In genomic region chr4:160523236-160523635, GRCh38 we compare ENCODE assay signal across 23 cellular contexts.
DNase-seq lines count a peak whose midpoint lies in the region; ATAC-seq, FAIRE-seq and TF ChIP-seq lines count a peak whose summit lies in the region.
"Had no signal": no experiment of that assay in that cellular context is flagged by ENCODE, and none has a peak within 500 bp of the region (broad histone marks: within the 10 kb centered on the region; RNA-seq: fewer than 3 reads in every experiment).

No MANE protein-coding gene starts in this region.

- H3K79me2 ChIP-seq in PC-3 (ENCODE audit: low read length) (no peaks in the 10 kb centered on the region), smooth muscle cell (ENCODE audit: low read depth) (no peaks in the 10 kb centered on the region)

- peak; percentile 20 for DNase-seq in DMS53 treated with DMSO at 0.1 percent for 48 hours (lab: John Stamatoyannopoulos, UW; ENCODE audit: unreplicated experiment)
- DNase-seq in PC-3 = peak; percentile 22
- DNase-seq in smooth muscle cell (lab: John Stamatoyannopoulos, UW; ENCODE audit: unreplicated experiment) = no peak
- DNase-seq in NCI-H446 treated with DMSO at 0.1 percent for 48 hours (lab: John Stamatoyannopoulos, UW) = no peak
- no peak for DNase-seq in NCI-H526 treated with DMSO at 0.1 percent for 48 hours (lab: John Stamatoyannopoulos, UW)
- DNase-seq: Caco-2; CD4-positive, CD25-positive, alpha-beta regulatory T cell; GDM1; NCI-H1105; NCI-H146; NCI-H2029 treated with DMSO at 0.1 percent for 48 hours; NCI-H2171; NCI-H345; NCI-H526; SHP77 treated with DMSO at 0.1 percent for 48 hours; SW 1271 had no signal

- POLR2A ChIA-PET in PC-3 (lab: Charles Lee; ENCODE audit: unreplicated experiment) = no interaction called here

- no TSS peak for BruUV-seq in PC-3 (replicated peaks; lab: Mats Ljungman, UMichigan)

- H3K27me3 ChIP-seq in PC-3 (ENCODE audit: low read length) (no peaks in the 10 kb centered on the region), smooth muscle cell (ENCODE audit: low read depth) (no peaks in the 10 kb centered on the region)

- no peak overlapping the region for H3K4me2 ChIP-seq in PC-3 (ENCODE audit: low read length)
- no peak overlapping the region for H3K4me2 ChIP-seq in smooth muscle cell
- H3K4me2 ChIP-seq: GM23338 had no signal

- H3K9me2 ChIP-seq in PC-3 (replicated peaks; ENCODE audit: low read length) = no peaks in the 10 kb centered on the region

- CTCF ChIA-PET in PC-3 (lab: Charles Lee) = no interaction called here

- no peak for TF ChIP-seq CTCF in PC-3 (conservative IDR thresholded peaks at IDR 0.05; ENCODE audit: low read depth, low read length)
- no peak for TF ChIP-seq CTCF in smooth muscle cell (IDR thresholded peaks at IDR 0.05; ENCODE audit: borderline replicate concordance, insufficient read depth, poor library complexity, severe bottlenecking)

- intact Hi-C loops in PC-3 (cut with micrococcal nuclease) = no loop called here

- no peak overlapping the region for H3K9ac ChIP-seq in PC-3 (ENCODE audit: low read length)
- H3K9ac ChIP-seq in smooth muscle cell (ENCODE audit: low read depth) = no peak overlapping the region

- WGBS in smooth muscle cell (ENCODE audit: low lambda C conversion rate) = 84% methylated on average over 1 of the region's 1 CpG

- H3K4me3 ChIP-seq in PC-3 (ENCODE audit: low read length) (no peak overlapping the region), smooth muscle cell (no peak overlapping the region)
- H3K4me3 ChIP-seq: GM23338, HAP-1, SK-N-MC had no signal

- H3K4me1 ChIP-seq in PC-3 (ENCODE audit: insufficient read depth, low read length) (no peaks in the 10 kb centered on the region), smooth muscle cell (ENCODE audit: low read depth) (no peaks in the 10 kb centered on the region)
- H3K4me1 ChIP-seq: Caco-2, HAP-1 had no signal

- no peak; the same call in 1 of the 2 replicates for ATAC-seq in PC-3
- ATAC-seq in HG03469 (IDR thresholded peaks at IDR 0.05; ENCODE audit: unreplicated experiment) = no peak
- ATAC-seq: GM23338 had no signal

- no peak overlapping the region for H2AFZ ChIP-seq in PC-3 (ENCODE audit: low read length)
- H2AFZ ChIP-seq in smooth muscle cell (ENCODE audit: low read depth) = peak overlapping the region; percentile 12
- H2AFZ ChIP-seq: GM23338 had no signal

- H4K20me1 ChIP-seq in PC-3 (ENCODE audit: low read length) (no peaks in the 10 kb centered on the region), smooth muscle cell (ENCODE audit: low read depth) (no peaks in the 10 kb centered on the region)

- peak; percentile 86 for FAIRE-seq in endometrium (lab: Jason Lieb, UNC)
- FAIRE-seq: GM18507 had no signal

- H3K9me3 ChIP-seq in PC-3 (ENCODE audit: low read length) (no peaks in the 10 kb centered on the region), smooth muscle cell (replicated peaks; ENCODE audit: low read depth) (no peaks in the 10 kb centered on the region)
- H3K9me3 ChIP-seq: Caco-2, HAP-1 had no signal

- no peaks in the 10 kb centered on the region for H3K36me3 ChIP-seq in PC-3 (ENCODE audit: low read depth, low read length)
- no peaks in the 10 kb centered on the region for H3K36me3 ChIP-seq in smooth muscle cell (ENCODE audit: low read depth)
- H3K36me3 ChIP-seq: HAP-1 had no signal

- no peaks in the 10 kb centered on the region for H3F3A ChIP-seq in PC-3 (ENCODE audit: low read length, unreplicated experiment)
- H3F3A ChIP-seq in smooth muscle cell (ENCODE audit: low read depth) = no peaks in the 10 kb centered on the region

- H3K27ac ChIP-seq in PC-3 (ENCODE audit: low read length) = no peak overlapping the region
- no peak overlapping the region for H3K27ac ChIP-seq in smooth muscle cell (ENCODE audit: low read depth)
- H3K27ac ChIP-seq: RWPE1, SK-N-MC had no signal

Comparison
In these comparisons a context has a peak if more than half of its experiments do, and no peak if none do; other contexts are left out.
1. DNase-seq: peak in DMS53 treated with DMSO at 0.1 percent for 48 hours (single experiment) and PC-3 (single experiment); none in smooth muscle cell (single experiment), NCI-H446 treated with DMSO at 0.1 percent for 48 hours (single experiment) and NCI-H526 treated with DMSO at 0.1 percent for 48 hours (single experiment).